ENCODE assay signal across 1 cellular context in genomic region chr16:75298252-75298651, GRCh38.
TF ChIP-seq lines count a peak whose summit lies in the region.

No MANE protein-coding gene starts in this region.

TF ChIP-seq in WTC11, 78 proteins besides CTCF, POLR2A, EP300 and RAD21 (continued from another document):
- no peak for TF ChIP-seq STAT6 (CRISPR knock-in tag; conservative IDR thresholded peaks at IDR 0.05; ENCODE audit: low read depth)
